8 cellular contexts compared by ENCODE assay signal in genomic region chr19:2149980-2150793, GRCh38. TPM values are rescaled to one million over a fixed set of nuclear protein-coding genes. Genes with fewer than 3 reads are reported as not detected.
A peak's percentile ranks its signal among the peaks of the same experiment; 100 is the strongest.
DNase-seq lines count a peak whose midpoint lies in the region; ATAC-seq and TF ChIP-seq lines count a peak whose summit lies in the region.

No MANE protein-coding gene starts in this region.

- no peak for TF ChIP-seq CTCF in AG09309 (IDR thresholded peaks at IDR 0.05; ENCODE audit: control insufficient read depth, insufficient read depth, low read depth, low read length, missing control alignments)
- TF ChIP-seq CTCF in HFF-Myc (IDR thresholded peaks at IDR 0.05; ENCODE audit: low read depth, low read length, missing control alignments): no peak
- TF ChIP-seq CTCF in thyroid gland (IDR thresholded peaks at IDR 0.05): no peak
- no peak for TF ChIP-seq CTCF in GM13977 (IDR thresholded peaks at IDR 0.05; ENCODE audit: extremely low read depth, insufficient read depth, missing control alignments)

- TF ChIP-seq POLR2A in thyroid gland (IDR thresholded peaks at IDR 0.05): no peak

- ATAC-seq in left lobe of liver: peak; percentile 3

- in situ Hi-C loops in GM13977 (cut with MboI; ENCODE audit: low pct_unique_long_range_greater_than_20kb, low sequenced_read_pairs, unreplicated experiment): loop anchor here (25.0 kb wide), 1 partner anchor 487 kb away; no protein-coding TSS in a partner anchor

- no peaks in the 10 kb centered on the region for H3K36me3 ChIP-seq in thyroid gland

- intact Hi-C loops in thyroid gland (cut with DNase I): loop anchor here (10.0 kb wide), 1 partner anchor 245 kb away; no protein-coding TSS in a partner anchor

- peak overlapping the region in 2 of 3 donors; percentile 57 to 80 for H3K27ac ChIP-seq in thyroid gland

- H3K4me3 ChIP-seq in AG09309 (ENCODE audit: control insufficient read depth, low read depth, low read length): peak overlapping the region; percentile 99
- peak overlapping the region; percentile 96 for H3K4me3 ChIP-seq in HFF-Myc (replicated peaks; ENCODE audit: low read depth, low read length)
- peak overlapping the region; percentile 87 to 98 (median 90) for H3K4me3 ChIP-seq in thyroid gland (replicated peaks in 1 of 3)

- H3K4me1 ChIP-seq in thyroid gland: peaks cover 11 to 19% of the 10 kb centered on the region in 2 donors

- no peaks in the 10 kb centered on the region for H3K27me3 ChIP-seq in thyroid gland

- DNase-seq in AG09309 (ENCODE audit: low read depth) (no peak), HFF-Myc (ENCODE audit: extremely low read depth, low read depth) (no peak), amniotic epithelial cell (ENCODE audit: low read depth) (peak; percentile 18), left lobe of liver (ENCODE audit: low spot score) (no peak), thyroid gland (peak; percentile 26 to 30), GM13977 (ENCODE audit: low spot score) (no peak), middle frontal gyrus (ENCODE audit: extremely low spot score, low spot score) (no peak)
- DNase-seq in activated CD4-positive, CD25-positive, alpha-beta regulatory T cell treated with anti-CD3 and anti-CD28 coated beads, Interleukin-2, amount 50 U/mL, for 72 hours: no peak

- 22 to 32% methylated on average over 20 to 22 of the region's 30 CpGs for WGBS in thyroid gland, 2 donors

- no peaks in the 10 kb centered on the region for H3K9me3 ChIP-seq in thyroid gland

RNA-seq across cellular contexts. Expression of gene AP3D1, which starts 1.2 kb away (rescaled TPM):
- 63.4 TPM for total RNA-seq in left lobe of liver
- 100 to 1,000 TPM in 3 of 4 donors, 10 to 100 TPM in 1; 62.5 to 121 (median 118) TPM for total RNA-seq in thyroid gland

RNA-seq across cellular contexts. Expression of gene DOT1L, which starts 13.5 kb away (rescaled TPM):
- total RNA-seq in left lobe of liver: 17.2 TPM
- 10 to 100 TPM; 10.2 to 31.1 (median 17.2) TPM for total RNA-seq in thyroid gland

RNA-seq across cellular contexts. Expression of gene IZUMO4, which starts 53.5 kb away (rescaled TPM):
- total RNA-seq in left lobe of liver (5.2 TPM), thyroid gland (1 to 10 TPM; 1.1 to 4.2 (median 2.9) TPM)

RNA-seq across cellular contexts. Expression of gene MOB3A, which starts 54.1 kb away (rescaled TPM):
- 11.2 TPM for total RNA-seq in left lobe of liver
- total RNA-seq in thyroid gland: 10 to 100 TPM; 18.5 to 40.4 (median 26.6) TPM

Comparison
In these comparisons a context has a peak if more than half of its experiments do, and no peak if none do; other contexts are left out.
1. DNase-seq: peak in amniotic epithelial cell (single experiment) and thyroid gland (2 of 2); none in AG09309 (single experiment), HFF-Myc (single experiment), left lobe of liver (single experiment), GM13977 (single experiment), middle frontal gyrus (single experiment) and activated CD4-positive, CD25-positive, alpha-beta regulatory T cell treated with anti-CD3 and anti-CD28 coated beads, Interleukin-2, amount 50 U/mL, for 72 hours (single experiment).
2. Peak in every context shown above with its lines, with median percentiles within 50 percentile points of each other: H3K4me3 ChIP-seq.